1 cellular context compared by ENCODE assay signal in genomic region chr1:180611016-180611930, GRCh38.
TF ChIP-seq lines count a peak whose summit lies in the region.

No MANE protein-coding gene starts in this region.

TF ChIP-seq in K562, 482 proteins besides CTCF, POLR2A, EP300 and RAD21 (continued from another document and continues in another):
- TF ChIP-seq HOMEZ (CRISPR knock-in tag; IDR thresholded peaks at IDR 0.05) (no peak), LARP7 (IDR thresholded peaks at IDR 0.05) (no peak), ZBTB11 (CRISPR knock-in tag; IDR thresholded peaks at IDR 0.05) (peak in 1 of 3 experiments; percentile 72; a peak in 2 of 6 replicates), RREB1 (CRISPR knock-in tag; IDR thresholded peaks at IDR 0.05) (peak; percentile 59; the same call in 1 of the 2 replicates), TCF7L2 (IDR thresholded peaks at IDR 0.05; ENCODE audit: low read depth, low read length) (no peak), ZNF431 (CRISPR knock-in tag; IDR thresholded peaks at IDR 0.05) (no peak; the same call in 1 of the 2 replicates), CREB5 (CRISPR knock-in tag; IDR thresholded peaks at IDR 0.05) (no peak), ZNF253 (CRISPR knock-in tag; conservative IDR thresholded peaks at IDR 0.05) (no peak), JUND (IDR thresholded peaks at IDR 0.05; ENCODE audit: borderline replicate concordance, low read depth, low read length) (peak; percentile 82; the same call in 1 of the 2 replicates), JUND (tag; IDR thresholded peaks at IDR 0.05; ENCODE audit: borderline replicate concordance, low read depth, low read length) (peak; percentile 87; the same call in 2 of the 3 replicates), IFI16 (CRISPR knock-in tag; IDR thresholded peaks at IDR 0.05) (peak; percentile 51; the same call in 1 of the 2 replicates), ZNF165 (CRISPR knock-in tag; IDR thresholded peaks at IDR 0.05; ENCODE audit: borderline replicate concordance) (no peak), ZC3H4 (CRISPR knock-in tag; IDR thresholded peaks at IDR 0.05; ENCODE audit: borderline replicate concordance) (no peak), ZNF318 (IDR thresholded peaks at IDR 0.05; ENCODE audit: borderline replicate concordance in 1 of 2, low read depth in 1 of 2) (peak in 1 of 2 experiments; percentile 58; a peak in 1 of 4 replicates), MCM3 (IDR thresholded peaks at IDR 0.05) (no peak), PCBP2 (IDR thresholded peaks at IDR 0.05; ENCODE audit: low read depth, low read length, poor library complexity, severe bottlenecking) (no peak), TCF3 (CRISPR knock-in tag; IDR thresholded peaks at IDR 0.05) (peak; percentile 87), ZBTB49 (CRISPR knock-in tag; IDR thresholded peaks at IDR 0.05; ENCODE audit: borderline replicate concordance) (no peak), FIP1L1 (IDR thresholded peaks at IDR 0.05; ENCODE audit: low read depth, low read length, poor library complexity, severe bottlenecking) (no peak), MIER1 (IDR thresholded peaks at IDR 0.05; ENCODE audit: low read depth) (peak; percentile 34; the same call in 1 of the 2 replicates), BRD4 (IDR thresholded peaks at IDR 0.05) (no peak), ETV5 (CRISPR knock-in tag; IDR thresholded peaks at IDR 0.05; ENCODE audit: low read depth) (no peak), CHD4 (IDR thresholded peaks at IDR 0.05; ENCODE audit: insufficient read depth, insufficient replicate concordance, low read depth, low read length, poor library complexity, severe bottlenecking) (peak; percentile 71), ZNF133 (CRISPR knock-in tag; IDR thresholded peaks at IDR 0.05) (no peak), THRAP3 (IDR thresholded peaks at IDR 0.05; ENCODE audit: borderline replicate concordance) (no peak), TFAP4 (CRISPR knock-in tag; IDR thresholded peaks at IDR 0.05; ENCODE audit: borderline replicate concordance) (peak; percentile 42), ILK (tag; IDR thresholded peaks at IDR 0.05; ENCODE audit: borderline replicate concordance, low read depth) (no peak)
